In genomic region chr19:5977785-5978605, GRCh38 we compare ENCODE assay signal across 8 cellular contexts. TPM values are rescaled to one million over a fixed set of nuclear protein-coding genes. Genes with fewer than 3 reads are reported as not detected.
DNase-seq lines count a peak whose midpoint lies in the region; ATAC-seq, FAIRE-seq and TF ChIP-seq lines count a peak whose summit lies in the region.

Gene RANBP3, minus strand, starts transcription at chr19:5978140. Its CDS starts 58 bp downstream, at chr19:5978082.

- no peak for TF ChIP-seq CTCF in adrenal gland (IDR thresholded peaks at IDR 0.05)
- TF ChIP-seq CTCF in heart left ventricle (IDR thresholded peaks at IDR 0.05) = no peak
- TF ChIP-seq CTCF in upper lobe of left lung (IDR thresholded peaks at IDR 0.05) = peak in 2 of 6 experiments; percentile 5 to 47

- H3K4me1 ChIP-seq in adrenal gland (replicated peaks in 1 of 2) (peaks cover 10 to 43% of the 10 kb centered on the region in 2 donors), heart left ventricle (peaks cover 10 to 59% (median 43%) of the 10 kb centered on the region in 12 donors), upper lobe of left lung (peaks cover 46 to 63% (median 54%) of the 10 kb centered on the region in 4 donors)

- CTCF ChIA-PET in T-cell (lab: Charles Lee) = interaction anchor here (0.6 to 2.5 kb wide), 6 partner anchors 8 to 1228 kb away, joined by 3 to 19 read pairs (median 4); no protein-coding TSS in a partner anchor

- H3K36me3 Mint-ChIP-seq in T-cell = peaks cover 17% of the 10 kb centered on the region

- no peaks in the 10 kb centered on the region for H3K9me3 ChIP-seq in adrenal gland (replicated peaks in 1 of 3)
- no peaks in the 10 kb centered on the region for H3K9me3 ChIP-seq in heart left ventricle
- no peaks in the 10 kb centered on the region for H3K9me3 ChIP-seq in upper lobe of left lung

- POLR2A ChIA-PET in T-cell (lab: Charles Lee) = no interaction called here

- 0 to 1% (median 0%) methylated on average over 29 to 88 of the region's 88 CpGs for WGBS in adrenal gland, 4 donors
- 0 to 1% (median 1%) methylated on average over 26 to 88 of the region's 88 CpGs for WGBS in heart left ventricle, 4 donors
- WGBS in upper lobe of left lung, 2 donors = 2% methylated on average over 58 of the region's 88 CpGs; no CpG with 5 or more reads in 1 of the 2 donors

- TF ChIP-seq POLR2A in GM12891 (IDR thresholded peaks at IDR 0.05; ENCODE audit: low read depth, low read length) = peak; percentile 59
- peak; percentile 44 to 89 for TF ChIP-seq POLR2A in adrenal gland (IDR thresholded peaks at IDR 0.05)
- TF ChIP-seq POLR2A in heart left ventricle (IDR thresholded peaks at IDR 0.05) = peak in 1 of 2 donors; percentile 80
- peak in 2 of 4 donors; percentile 64 to 81 for TF ChIP-seq POLR2A in upper lobe of left lung (IDR thresholded peaks at IDR 0.05)

- FAIRE-seq in GM12891 (lab: Jason Lieb, UNC) = peak; percentile 99

- ATAC-seq in HG02840 (IDR thresholded peaks at IDR 0.05; ENCODE audit: low FRiP score, unreplicated experiment) (peak; percentile 90), T-cell (replicated peaks in 1 of 4) (peak; percentile 90 to 94 (median 92)), heart left ventricle (peak; percentile 97 to 99 (median 98)), upper lobe of left lung (ENCODE audit: low FRiP score in 2 of 2) (peak; percentile 97 to 99)

- H3K9me3 Mint-ChIP-seq in T-cell = no peaks in the 10 kb centered on the region

- H3K27ac Mint-ChIP-seq in T-cell = peak within 1 kb of the TSS; percentile 91 to 92

- peak within 1 kb of the TSS; percentile 91 to 97 (median 93) for H3K4me3 Mint-ChIP-seq in T-cell

- H3K4me1 Mint-ChIP-seq in T-cell = peaks cover 57 to 64% (median 62%) of the 10 kb centered on the region in 3 donors

- H3K27me3 ChIP-seq in adrenal gland (no peaks in the 10 kb centered on the region), heart left ventricle (no peaks in the 10 kb centered on the region), upper lobe of left lung (no peaks in the 10 kb centered on the region)

- DNase-seq in GM12891 (ENCODE audit: insufficient read length, low spot score) = peak; percentile 99
- peak; percentile 95 for DNase-seq in NCI-H1436 treated with DMSO at 0.1 percent for 48 hours (lab: John Stamatoyannopoulos, UW)
- DNase-seq in T-cell = peak; percentile 92 to 99 (median 98)
- peak; percentile 98 to 100 (median 99) for DNase-seq in adrenal gland
- peak; percentile 97 to 100 (median 99) for DNase-seq in heart left ventricle
- DNase-seq in posterior cingulate gyrus = peak; percentile 94 to 100 (median 97)
- peak; percentile 99 for DNase-seq in upper lobe of left lung

- TF ChIP-seq EP300 in upper lobe of left lung (IDR thresholded peaks at IDR 0.05) = peak in 1 of 4 donors; percentile 45

- H3K27ac ChIP-seq in adrenal gland (peak within 1 kb of the TSS; percentile 42 to 91 (median 79)), heart left ventricle (peak within 1 kb of the TSS; percentile 45 to 95 (median 89)), upper lobe of left lung (peak within 1 kb of the TSS; percentile 88 to 96 (median 91))

- intact Hi-C loops in adrenal gland (cut with DNase I) (no loop called here), heart left ventricle (cut with DNase I) (loop anchor here in 3 of 10 donors (2.0 to 10.0 kb wide), 5 partner anchors 73 to 176 kb away; partner anchors contain the start of genes VMAC (in 3 of the 3), NDUFA11 (in 2 of the 3) and NRTN (in 1 of the 3)), posterior cingulate gyrus (cut with DNase I) (loop anchor here (5.0 kb wide), 1 partner anchor 76 kb away; the partner anchor contains the start of genes NDUFA11 and VMAC)

- peak within 1 kb of the TSS; percentile 49 to 97 (median 74) for H3K4me3 ChIP-seq in adrenal gland
- peak within 1 kb of the TSS; percentile 69 to 100 (median 94) for H3K4me3 ChIP-seq in heart left ventricle
- peak within 1 kb of the TSS; percentile 65 to 100 (median 86) for H3K4me3 ChIP-seq in upper lobe of left lung

- H3K36me3 ChIP-seq in adrenal gland (replicated peaks in 1 of 2) = peaks cover 0 to 7% of the 10 kb centered on the region in 2 donors
- H3K36me3 ChIP-seq in heart left ventricle = peaks cover 0 to 28% (median 9%) of the 10 kb centered on the region in 9 donors
- H3K36me3 ChIP-seq in upper lobe of left lung = peaks cover 0 to 17% (median 11%) of the 10 kb centered on the region in 4 donors

- H3K27me3 Mint-ChIP-seq in T-cell = no peaks in the 10 kb centered on the region

TF ChIP-seq in GM12891, 5 proteins besides CTCF, POLR2A, EP300 and RAD21:
- TF ChIP-seq TAF1 (IDR thresholded peaks at IDR 0.05; ENCODE audit: low read depth, low read length) = peak; percentile 96
- TF ChIP-seq POU2F2 (IDR thresholded peaks at IDR 0.05; ENCODE audit: low read depth, low read length) = no peak
- TF ChIP-seq SPI1 (IDR thresholded peaks at IDR 0.05; ENCODE audit: low read depth, low read length) = no peak
- 0 out of 2 replicates have a peak, but pooled peaks have one; percentile 29 for TF ChIP-seq POLR2AphosphoS5 (IDR thresholded peaks at IDR 0.05; ENCODE audit: low read depth, low read length)
- peak; percentile 17 for TF ChIP-seq PAX5 (IDR thresholded peaks at IDR 0.05; ENCODE audit: insufficient read depth, low read length, severe bottlenecking)

RNA-seq across cellular contexts. Expression of gene RANBP3, which starts in this region (rescaled TPM):
- 40.5 TPM for polyA plus RNA-seq in GM12891 (2012; ENCODE audit: low read depth, missing spikeins)
- 100 to 1,000 TPM in 2 of 5 donors, 10 to 100 TPM in 3; 90.2 to 101 (median 98.3) TPM for total RNA-seq in T-cell
- total RNA-seq in adrenal gland = 100 to 1,000 TPM in 2 of 8 donors, 10 to 100 TPM in 6; 70.0 to 179 (median 90.0) TPM
- 100 to 1,000 TPM in 1 of 3 donors, 10 to 100 TPM in 2; 60.9 to 118 (median 62.3) TPM for polyA plus RNA-seq in adrenal gland
- total RNA-seq in heart left ventricle = 10 to 100 TPM; 48.9 to 80.7 (median 58.0) TPM
- 10 to 100 TPM; 29.4 to 59.7 TPM for polyA plus RNA-seq in heart left ventricle
- 100 to 1,000 TPM in 1 of 6 donors, 10 to 100 TPM in 5; 64.4 to 116 (median 68.5) TPM for total RNA-seq in upper lobe of left lung

Comparison
In these comparisons a context has a peak if more than half of its experiments do, and no peak if none do; other contexts are left out.
1. Peak in every context shown above with its lines: DNase-seq, ATAC-seq, H3K4me3 ChIP-seq and H3K27ac ChIP-seq.